ENCODE assay signal across 2 cellular contexts in the genomic region with DNA sequence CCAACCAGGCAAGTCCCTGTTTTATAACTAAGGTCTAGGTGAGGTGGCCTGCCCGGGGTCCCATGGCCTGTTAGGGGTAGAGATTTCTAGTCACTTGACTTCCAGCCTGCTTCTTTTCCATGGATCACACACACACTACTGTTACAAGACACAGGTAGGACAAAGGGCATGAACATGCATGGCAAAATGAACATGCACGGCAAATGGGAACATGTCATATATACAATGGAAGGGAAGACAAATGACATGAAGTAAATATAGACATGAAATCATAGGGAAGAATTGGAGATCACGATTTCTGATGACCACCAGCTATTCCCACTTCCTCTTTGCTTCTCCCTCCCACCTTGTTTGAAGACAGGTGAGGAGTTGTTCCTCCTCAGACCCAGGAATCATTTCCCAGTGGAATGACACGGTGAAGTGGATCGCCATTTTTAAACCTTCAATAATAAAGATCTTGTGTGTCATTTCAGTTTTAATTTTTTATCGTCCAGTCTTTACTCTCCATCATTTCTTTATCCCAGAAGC.
A peak's percentile ranks its signal among the peaks of the same experiment; 100 is the strongest.
TF ChIP-seq lines count a peak whose summit lies in the region.

No MANE protein-coding gene starts in this region.

TF ChIP-seq in HCT116, 20 proteins besides CTCF, POLR2A, EP300 and RAD21:
- TF ChIP-seq, protein P1, sequence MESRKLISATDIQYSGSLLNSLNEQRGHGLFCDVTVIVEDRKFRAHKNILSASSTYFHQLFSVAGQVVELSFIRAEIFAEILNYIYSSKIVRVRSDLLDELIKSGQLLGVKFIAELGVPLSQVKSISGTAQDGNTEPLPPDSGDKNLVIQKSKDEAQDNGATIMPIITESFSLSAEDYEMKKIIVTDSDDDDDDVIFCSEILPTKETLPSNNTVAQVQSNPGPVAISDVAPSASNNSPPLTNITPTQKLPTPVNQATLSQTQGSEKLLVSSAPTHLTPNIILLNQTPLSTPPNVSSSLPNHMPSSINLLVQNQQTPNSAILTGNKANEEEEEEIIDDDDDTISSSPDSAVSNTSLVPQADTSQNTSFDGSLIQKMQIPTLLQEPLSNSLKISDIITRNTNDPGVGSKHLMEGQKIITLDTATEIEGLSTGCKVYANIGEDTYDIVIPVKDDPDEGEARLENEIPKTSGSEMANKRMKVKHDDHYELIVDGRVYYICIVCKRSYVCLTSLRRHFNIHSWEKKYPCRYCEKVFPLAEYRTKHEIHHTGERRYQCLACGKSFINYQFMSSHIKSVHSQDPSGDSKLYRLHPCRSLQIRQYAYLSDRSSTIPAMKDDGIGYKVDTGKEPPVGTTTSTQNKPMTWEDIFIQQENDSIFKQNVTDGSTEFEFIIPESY (IDR thresholded peaks at IDR 0.05; ENCODE audit: extremely low read depth, insufficient replicate concordance, low read length), result no peak
- TF ChIP-seq, protein P2, sequence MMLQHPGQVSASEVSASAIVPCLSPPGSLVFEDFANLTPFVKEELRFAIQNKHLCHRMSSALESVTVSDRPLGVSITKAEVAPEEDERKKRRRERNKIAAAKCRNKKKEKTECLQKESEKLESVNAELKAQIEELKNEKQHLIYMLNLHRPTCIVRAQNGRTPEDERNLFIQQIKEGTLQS (IDR thresholded peaks at IDR 0.05), result no peak
- TF ChIP-seq SRF (IDR thresholded peaks at IDR 0.05; ENCODE audit: low read depth) (no peak), ZFX (IDR thresholded peaks at IDR 0.05) (no peak), SIN3A (IDR thresholded peaks at IDR 0.05; ENCODE audit: low read depth) (no peak), EGR1 (IDR thresholded peaks at IDR 0.05; ENCODE audit: low read depth) (no peak), YY1 (IDR thresholded peaks at IDR 0.05; ENCODE audit: extremely low read depth, insufficient replicate concordance, low read depth, low read length) (no peak), CEBPB (IDR thresholded peaks at IDR 0.05; ENCODE audit: low read depth) (no peak), ELF1 (IDR thresholded peaks at IDR 0.05; ENCODE audit: borderline replicate concordance, low read depth) (no peak), JUND (IDR thresholded peaks at IDR 0.05) (no peak), EZH2phosphoT487 (IDR thresholded peaks at IDR 0.05; ENCODE audit: borderline replicate concordance) (no peak), FOSL1 (IDR thresholded peaks at IDR 0.05; ENCODE audit: low read depth) (no peak), TCF7L2 (IDR thresholded peaks at IDR 0.05; ENCODE audit: borderline replicate concordance, extremely low read depth, insufficient read depth, insufficient read length) (no peak), ZNF274 (IDR thresholded peaks at IDR 0.05; ENCODE audit: low read depth, low read length) (no peak), POLR2AphosphoS5 (IDR thresholded peaks at IDR 0.05; ENCODE audit: low read depth, low read length) (no peak)
- TF ChIP-seq, protein P3, sequence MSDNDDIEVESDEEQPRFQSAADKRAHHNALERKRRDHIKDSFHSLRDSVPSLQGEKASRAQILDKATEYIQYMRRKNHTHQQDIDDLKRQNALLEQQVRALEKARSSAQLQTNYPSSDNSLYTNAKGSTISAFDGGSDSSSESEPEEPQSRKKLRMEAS (IDR thresholded peaks at IDR 0.05), result no peak
- TF ChIP-seq, protein P4, sequence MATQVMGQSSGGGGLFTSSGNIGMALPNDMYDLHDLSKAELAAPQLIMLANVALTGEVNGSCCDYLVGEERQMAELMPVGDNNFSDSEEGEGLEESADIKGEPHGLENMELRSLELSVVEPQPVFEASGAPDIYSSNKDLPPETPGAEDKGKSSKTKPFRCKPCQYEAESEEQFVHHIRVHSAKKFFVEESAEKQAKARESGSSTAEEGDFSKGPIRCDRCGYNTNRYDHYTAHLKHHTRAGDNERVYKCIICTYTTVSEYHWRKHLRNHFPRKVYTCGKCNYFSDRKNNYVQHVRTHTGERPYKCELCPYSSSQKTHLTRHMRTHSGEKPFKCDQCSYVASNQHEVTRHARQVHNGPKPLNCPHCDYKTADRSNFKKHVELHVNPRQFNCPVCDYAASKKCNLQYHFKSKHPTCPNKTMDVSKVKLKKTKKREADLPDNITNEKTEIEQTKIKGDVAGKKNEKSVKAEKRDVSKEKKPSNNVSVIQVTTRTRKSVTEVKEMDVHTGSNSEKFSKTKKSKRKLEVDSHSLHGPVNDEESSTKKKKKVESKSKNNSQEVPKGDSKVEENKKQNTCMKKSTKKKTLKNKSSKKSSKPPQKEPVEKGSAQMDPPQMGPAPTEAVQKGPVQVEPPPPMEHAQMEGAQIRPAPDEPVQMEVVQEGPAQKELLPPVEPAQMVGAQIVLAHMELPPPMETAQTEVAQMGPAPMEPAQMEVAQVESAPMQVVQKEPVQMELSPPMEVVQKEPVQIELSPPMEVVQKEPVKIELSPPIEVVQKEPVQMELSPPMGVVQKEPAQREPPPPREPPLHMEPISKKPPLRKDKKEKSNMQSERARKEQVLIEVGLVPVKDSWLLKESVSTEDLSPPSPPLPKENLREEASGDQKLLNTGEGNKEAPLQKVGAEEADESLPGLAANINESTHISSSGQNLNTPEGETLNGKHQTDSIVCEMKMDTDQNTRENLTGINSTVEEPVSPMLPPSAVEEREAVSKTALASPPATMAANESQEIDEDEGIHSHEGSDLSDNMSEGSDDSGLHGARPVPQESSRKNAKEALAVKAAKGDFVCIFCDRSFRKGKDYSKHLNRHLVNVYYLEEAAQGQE (IDR thresholded peaks at IDR 0.05; ENCODE audit: low read depth), result no peak

TF ChIP-seq in GM12878, 131 proteins besides CTCF, POLR2A, EP300 and RAD21:
- no peak for TF ChIP-seq YY1 (IDR thresholded peaks at IDR 0.05; ENCODE audit: low read depth, low read length)
- no peak for TF ChIP-seq MYC (IDR thresholded peaks at IDR 0.05; ENCODE audit: insufficient read depth, insufficient read length, insufficient replicate concordance, low read length, severe bottlenecking)
- TF ChIP-seq TCF3 (IDR thresholded peaks at IDR 0.05; ENCODE audit: borderline replicate concordance, insufficient read depth, low read depth, low read length), result no peak
- TF ChIP-seq SPI1 (IDR thresholded peaks at IDR 0.05; ENCODE audit: borderline replicate concordance, insufficient read depth, low read depth, low read length), result peak; percentile 54; the same call in 1 of the 2 replicates
- no peak for TF ChIP-seq SMAD1 (IDR thresholded peaks at IDR 0.05; ENCODE audit: low read depth, partially characterized antibody)
